Comparison of ENCODE assay signal across 14 cellular contexts in genomic region chr6:157094038-157094437, GRCh38.
DNase-seq lines count a peak whose midpoint lies in the region; ATAC-seq and TF ChIP-seq lines count a peak whose summit lies in the region.
"Had no signal": no experiment of that assay in that cellular context is flagged by ENCODE, and none has a peak within 500 bp of the region (broad histone marks: within the 10 kb centered on the region; RNA-seq: fewer than 3 reads in every experiment).

No MANE protein-coding gene starts in this region.

- DNase-seq in natural killer cell (no peak), left ventricle myocardium superior (no peak)
- no peak for DNase-seq in stimulated activated CD4-positive, alpha-beta T cell treated with anti-CD3 and anti-CD28 coated beads, Interleukin-4, amount 100 ng/mL, for 4 hours
- DNase-seq: adrenal gland, Caco-2, GM23248, IMR-90, left lung, NCI-H1417, SIG-M5 had no signal

- intact Hi-C loops in natural killer cell (cut with micrococcal nuclease) = no loop called here
- intact Hi-C loops in left ventricle myocardium superior (cut with micrococcal nuclease) = no loop called here

- no peaks in the 10 kb centered on the region for H3K9me3 Mint-ChIP-seq in natural killer cell

- no peaks in the 10 kb centered on the region for H3K27me3 Mint-ChIP-seq in natural killer cell (ENCODE audit: low read depth in 2 of 2)

- peaks cover 47 to 48% of the 10 kb centered on the region in 2 donors for H3K4me1 Mint-ChIP-seq in natural killer cell

- peaks cover 6% of the 10 kb centered on the region for H3K36me3 Mint-ChIP-seq in natural killer cell

- ATAC-seq in GM18511 (IDR thresholded peaks at IDR 0.05; ENCODE audit: unreplicated experiment) = peak; percentile 89
- ATAC-seq in GM21367 (IDR thresholded peaks at IDR 0.05; ENCODE audit: unreplicated experiment) = peak; percentile 82
- peak; percentile 67 for ATAC-seq in HG03103 (IDR thresholded peaks at IDR 0.05; ENCODE audit: low read depth, unreplicated experiment)
- ATAC-seq in natural killer cell = peak; percentile 42 to 82 (median 49)
- no peak for ATAC-seq in GM19467 (IDR thresholded peaks at IDR 0.05; ENCODE audit: unreplicated experiment)
- ATAC-seq in left ventricle myocardium superior = no peak
- ATAC-seq: left lung had no signal

- peak overlapping the region; percentile 14 to 73 for H3K27ac Mint-ChIP-seq in natural killer cell

- H3K4me3 Mint-ChIP-seq in natural killer cell = peak overlapping the region; percentile 25

- no peak for TF ChIP-seq CTCF in natural killer cell (IDR thresholded peaks at IDR 0.05)

Comparison
In these comparisons a context has a peak if more than half of its experiments do, and no peak if none do; other contexts are left out.
1. ATAC-seq: peak in GM18511 (single experiment), GM21367 (single experiment), HG03103 (single experiment) and natural killer cell (3 of 3); none in GM19467 (single experiment) and left ventricle myocardium superior (single experiment).